In genomic region chr2:237540223-237540775, GRCh38 we compare ENCODE assay signal across 23 cellular contexts. TPM values are rescaled to one million over a fixed set of nuclear protein-coding genes. Genes with fewer than 3 reads are reported as not detected.
DNase-seq lines count a peak whose midpoint lies in the region; ATAC-seq and TF ChIP-seq lines count a peak whose summit lies in the region.
"Had no signal": no experiment of that assay in that cellular context is flagged by ENCODE, and none has a peak within 500 bp of the region (broad histone marks: within the 10 kb centered on the region; RNA-seq: fewer than 3 reads in every experiment).

No MANE protein-coding gene starts in this region.

- 98% methylated on average over 7 of the region's 13 CpGs; no CpG with 5 or more reads in 1 of the 2 experiments for WGBS in IMR-90 (ENCODE audit: extremely low coverage in 2 of 2, insufficient read length in 1 of 2), 2 experiments
- 67 to 78% methylated on average over 13 of the region's 13 CpGs for WGBS in heart right ventricle, 2 donors
- WGBS in aorta, 2 donors, result 91% methylated on average over 13 of the region's 13 CpGs

- H3K27me3 ChIP-seq in IMR-90 (ENCODE audit: control insufficient read depth, insufficient read depth, low read length) (no peaks in the 10 kb centered on the region), heart right ventricle (no peaks in the 10 kb centered on the region), ascending aorta (no peaks in the 10 kb centered on the region), aorta (ENCODE audit: control insufficient read depth in 1 of 2, insufficient read depth in 2 of 2, low read length in 1 of 2) (no peaks in the 10 kb centered on the region)
- H3K27me3 ChIP-seq: uterus had no signal

- H3K4me3 ChIP-seq in IMR-90 (ENCODE audit: insufficient read depth, low read depth, low read length) (no peak overlapping the region), heart right ventricle (no peak overlapping the region), ascending aorta (no peak overlapping the region), aorta (ENCODE audit: low read length in 2 of 2) (no peak overlapping the region)
- H3K4me3 ChIP-seq: dorsolateral prefrontal cortex, uterus had no signal

- no peak overlapping the region for H4K91ac ChIP-seq in IMR-90 (ENCODE audit: insufficient read depth, low read depth, low read length)

- H3K27ac ChIP-seq in C4-2B (peak overlapping the region; percentile 26; the same call in 1 of the 2 replicates), IMR-90 (ENCODE audit: insufficient read depth, low read length) (no peak overlapping the region), heart right ventricle (peak overlapping the region in 2 of 10 donors; percentile 5 to 13), ascending aorta (no peak overlapping the region), aorta (ENCODE audit: low read depth in 1 of 2, low read length in 2 of 2) (no peak overlapping the region)
- H3K27ac ChIP-seq: dorsolateral prefrontal cortex, epithelial cell of prostate, uterus had no signal

- no peak overlapping the region for H3K23ac ChIP-seq in IMR-90 (ENCODE audit: low read depth, low read length)

- no peak for TF ChIP-seq CTCF in C4-2B (conservative IDR thresholded peaks at IDR 0.05)
- no peak for TF ChIP-seq CTCF in IMR-90 (conservative IDR thresholded peaks at IDR 0.05; ENCODE audit: low read depth, low read length)
- no peak for TF ChIP-seq CTCF in heart right ventricle (IDR thresholded peaks at IDR 0.05)
- TF ChIP-seq CTCF in ascending aorta (IDR thresholded peaks at IDR 0.05), result no peak

- intact Hi-C loops in IMR-90 (cut with micrococcal nuclease), result no loop called here
- intact Hi-C loops in heart right ventricle (cut with DNase I), result no loop called here
- intact Hi-C loops in sciatic nerve (cut with DNase I), result no loop called here
- intact Hi-C loops in ascending aorta (cut with DNase I), result no loop called here
- intact Hi-C loops in aorta (cut with DNase I), result no loop called here

- no peak for DNase-seq in IMR-90
- no peak for DNase-seq in heart right ventricle
- no peak for DNase-seq in sciatic nerve (ENCODE audit: low spot score)
- DNase-seq in MV-4-11 (lab: John Stamatoyannopoulos, UW), result no peak
- no peak for DNase-seq in ascending aorta (ENCODE audit: low spot score in 2 of 2)
- DNase-seq in aorta, result no peak
- DNase-seq: activated CD4-positive, alpha-beta T cell treated with anti-CD3 and anti-CD28 coated beads for 4 hours; activated naive CD4-positive, alpha-beta T cell treated with anti-CD3 and anti-CD28 coated beads, Interleukin-2, amount 50 U/mL, for 16 hours; caudate nucleus; CD4-positive, alpha-beta T cell; dorsolateral prefrontal cortex; GDM1; H7; hypothalamus; KBM-7 had no signal

- H3K9ac ChIP-seq in IMR-90 (ENCODE audit: low read depth, low read length), result no peak overlapping the region

- no peak overlapping the region for H2BK15ac ChIP-seq in IMR-90 (ENCODE audit: low read depth, low read length)

- H3K4me2 ChIP-seq in IMR-90 (ENCODE audit: low read depth, low read length), result no peak overlapping the region

- H3K4ac ChIP-seq in IMR-90 (ENCODE audit: low read depth, low read length), result no peak overlapping the region

- POLR2A ChIA-PET in IMR-90 (lab: Charles Lee; ENCODE audit: unreplicated experiment), result no interaction called here

- no peaks in the 10 kb centered on the region; a peak in 1 of 4 replicates for H3K79me1 ChIP-seq in IMR-90 (ENCODE audit: low read depth in 1 of 2, low read length in 2 of 2)

- in situ Hi-C loops in IMR-90 (cut with MboI; ENCODE audit: low sequenced_read_pairs), result no loop called here

- no peak overlapping the region for H2AK9ac ChIP-seq in IMR-90 (replicated peaks; ENCODE audit: low read depth, low read length, poor library complexity)

- peak overlapping the region; percentile 25 for H2AFZ ChIP-seq in IMR-90 (replicated peaks; ENCODE audit: low read length, poor library complexity)

- H3K4me1 ChIP-seq in IMR-90 (ENCODE audit: control insufficient read depth, insufficient read depth, low read length) (peaks cover 4% of the 10 kb centered on the region; the same call in 1 of the 2 replicates), heart right ventricle (peaks cover 7 to 23% (median 16%) of the 10 kb centered on the region in 9 donors), ascending aorta (no peaks in the 10 kb centered on the region), aorta (ENCODE audit: control insufficient read depth in 1 of 2, insufficient read depth in 2 of 2, low read length in 2 of 2) (no peaks in the 10 kb centered on the region)

- no peak for TF ChIP-seq POLR2A in IMR-90 (IDR thresholded peaks at IDR 0.05; ENCODE audit: low read depth, low read length)

- H4K5ac ChIP-seq in IMR-90 (ENCODE audit: low read depth, low read length), result no peak overlapping the region

- no peak overlapping the region for H3K14ac ChIP-seq in IMR-90 (replicated peaks; ENCODE audit: low read depth, low read length)

- H3K36me3 ChIP-seq in IMR-90 (ENCODE audit: control insufficient read depth, insufficient read depth, low read length), result no peaks in the 10 kb centered on the region
- peaks cover 0 to 18% (median 0%) of the 10 kb centered on the region in 9 donors for H3K36me3 ChIP-seq in heart right ventricle
- no peaks in the 10 kb centered on the region for H3K36me3 ChIP-seq in ascending aorta
- H3K36me3 ChIP-seq in aorta (ENCODE audit: control insufficient read depth in 1 of 2, insufficient read depth in 2 of 2, low read length in 1 of 2), result no peaks in the 10 kb centered on the region
- H3K36me3 ChIP-seq: uterus had no signal

- H3K56ac ChIP-seq in IMR-90 (ENCODE audit: extremely low read depth, insufficient read depth, low read length), result no peak overlapping the region

- H2BK120ac ChIP-seq in IMR-90 (ENCODE audit: low read depth, low read length), result no peak overlapping the region

- ATAC-seq in IMR-90 (ENCODE audit: low read depth), result no peak
- ATAC-seq in heart right ventricle, result peak in 7 of 8 donors; percentile 8 to 69 (median 36)
- peak; percentile 72 for ATAC-seq in sciatic nerve
- no peak for ATAC-seq in aorta (ENCODE audit: low FRiP score)

- H2BK20ac ChIP-seq in IMR-90 (ENCODE audit: low read depth, low read length), result no peak overlapping the region

- dilution Hi-C loops in IMR-90 (cut with HindIII; ENCODE audit: low sequenced_read_pairs, unreplicated experiment), result no loop called here

- no peak for TF ChIP-seq RAD21 in IMR-90 (IDR thresholded peaks at IDR 0.05; ENCODE audit: low read length)

- CTCF ChIA-PET in IMR-90 (lab: Yijun Ruan, JAX), result interaction anchor here (1.2 kb wide), 1 partner anchor 28 kb away, joined by 4 read pairs; no protein-coding TSS in a partner anchor

- H3K9me3 ChIP-seq in IMR-90 (ENCODE audit: control insufficient read depth, insufficient read depth, low read length) (no peaks in the 10 kb centered on the region), heart right ventricle (no peaks in the 10 kb centered on the region), ascending aorta (no peaks in the 10 kb centered on the region), aorta (ENCODE audit: control insufficient read depth, low read length) (no peaks in the 10 kb centered on the region)
- H3K9me3 ChIP-seq: uterus had no signal

- no TSS peak for BruUV-seq in IMR-90 (replicated peaks; lab: Mats Ljungman, UMichigan)

- no peaks in the 10 kb centered on the region for H4K20me1 ChIP-seq in IMR-90 (ENCODE audit: insufficient read depth, low read length)

- no peak overlapping the region for H2BK5ac ChIP-seq in IMR-90 (ENCODE audit: low read depth, low read length, poor library complexity, severe bottlenecking)

- H3K9me1 ChIP-seq in IMR-90 (ENCODE audit: insufficient read depth, low read length), result peaks cover 1% of the 10 kb centered on the region; the same call in 1 of the 2 replicates

- H4K8ac ChIP-seq in IMR-90 (ENCODE audit: low read depth in 2 of 2, low read length in 2 of 2), result no peak overlapping the region

- H2AK5ac ChIP-seq in IMR-90 (ENCODE audit: low read depth, low read length), result no peak overlapping the region

- no peak overlapping the region for H3K18ac ChIP-seq in IMR-90 (ENCODE audit: low read depth, low read length)

TF ChIP-seq in IMR-90, 13 proteins besides CTCF, POLR2A, EP300 and RAD21 (continues in another document):
- TF ChIP-seq RFX5 (IDR thresholded peaks at IDR 0.05; ENCODE audit: low read depth, low read length) (no peak), CHD1 (IDR thresholded peaks at IDR 0.05; ENCODE audit: low read depth, low read length) (no peak), RCOR1 (IDR thresholded peaks at IDR 0.05; ENCODE audit: insufficient replicate concordance, low read length) (no peak), FOS (IDR thresholded peaks at IDR 0.05; ENCODE audit: low read depth, low read length) (no peak), CEBPB (IDR thresholded peaks at IDR 0.05; ENCODE audit: low read depth, low read length) (no peak), NFE2L2 (IDR thresholded peaks at IDR 0.05; ENCODE audit: low read depth, low read length) (no peak), MAFK (IDR thresholded peaks at IDR 0.05; ENCODE audit: low read depth, low read length) (no peak), BHLHE40 (IDR thresholded peaks at IDR 0.05; ENCODE audit: low read depth, low read length) (no peak), MXI1 (IDR thresholded peaks at IDR 0.05; ENCODE audit: borderline replicate concordance, low read depth, low read length) (no peak)

RNA-seq across cellular contexts. Expression of gene PRLH, which starts 26.1 kb away (rescaled TPM):
- total RNA-seq in IMR-90 (2012; rRNA removed), result not detected in 2 replicates
- polyA plus RNA-seq in IMR-90 (2012; rRNA removed), result not detected in 2 replicates
- not detected in 2 replicates for polyA plus RNA-seq in IMR-90 (2012; cell fraction: cytosol; rRNA removed)
- not detected in 2 replicates for polyA plus RNA-seq in IMR-90 (2012; cell fraction: nucleus; rRNA removed; ENCODE audit: low replicate concordance)
- not detected for total RNA-seq in heart right ventricle
- polyA plus RNA-seq in heart right ventricle, result not detected
- not detected for total RNA-seq in sciatic nerve
- total RNA-seq in ascending aorta, result not detected
- total RNA-seq in aorta, result not detected
- not detected for polyA plus RNA-seq in aorta
- total RNA-seq: CD4-positive, alpha-beta T cell; dorsolateral prefrontal cortex; fibroblast of villous mesenchyme; H7; myocyte; omental fat pad; SK-MEL-5; uterus had no signal
- polyA plus RNA-seq: keratinocyte had no signal

RNA-seq across cellular contexts. Expression of gene RAB17, which starts 50.2 kb away (rescaled TPM):
- total RNA-seq in IMR-90 (2012; rRNA removed) (not detected in 2 replicates), heart right ventricle (1 to 10 TPM; 1.9 to 6.9 (median 4.6) TPM), sciatic nerve (1.1 TPM), ascending aorta (0.32 TPM), aorta (1 to 10 TPM; 3.7 to 4.5 TPM)
- polyA plus RNA-seq in IMR-90 (2012; rRNA removed) (0.17 and 0.41 TPM in 2 replicates), heart right ventricle (1 to 10 TPM; 4.8 to 7.6 TPM), aorta (10 to 100 TPM; 11.1 to 22.3 TPM)
- polyA plus RNA-seq in IMR-90 (2012; cell fraction: cytosol; rRNA removed), result 0.05 and 0.34 TPM in 2 replicates
- polyA plus RNA-seq in IMR-90 (2012; cell fraction: nucleus; rRNA removed; ENCODE audit: low replicate concordance), result 1.9 and 2.9 TPM in 2 replicates
- total RNA-seq: CD4-positive, alpha-beta T cell had no signal

RNA-seq across cellular contexts. Expression of gene MLPH, which starts 53.2 kb away (rescaled TPM):
- 13.8 and 13.9 TPM in 2 replicates for total RNA-seq in IMR-90 (2012; rRNA removed)
- polyA plus RNA-seq in IMR-90 (2012; rRNA removed), result 21.6 and 23.7 TPM in 2 replicates
- polyA plus RNA-seq in IMR-90 (2012; cell fraction: cytosol; rRNA removed), result 12.9 and 20.1 TPM in 2 replicates
- polyA plus RNA-seq in IMR-90 (2012; cell fraction: nucleus; rRNA removed; ENCODE audit: low replicate concordance), result 50.9 and 66.0 TPM in 2 replicates
- total RNA-seq in heart right ventricle, result 10 to 100 TPM; 22.3 to 48.5 (median 40.8) TPM
- 10 to 100 TPM in 1 of 2 donors, 1 to 10 TPM in 1; 9.7 to 60.0 TPM for polyA plus RNA-seq in heart right ventricle
- 25.5 TPM for total RNA-seq in sciatic nerve
- 91.0 TPM for total RNA-seq in ascending aorta
- total RNA-seq in aorta, result 10 to 100 TPM in 1 of 2 donors, 1 to 10 TPM in 1; 3.4 to 10.1 TPM
- polyA plus RNA-seq in aorta, result 1 to 10 TPM; 2.3 to 4.5 TPM

Comparison
In these comparisons a context has a peak if more than half of its experiments do, and no peak if none do; other contexts are left out.
1. ATAC-seq: peak in heart right ventricle (7 of 8) and sciatic nerve (single experiment); none in IMR-90 (single experiment) and aorta (single experiment).